Comparison of ENCODE assay signal across 2 cellular contexts in genomic region chr7:101832681-101833375, GRCh38.
TF ChIP-seq lines count a peak whose summit lies in the region.

No MANE protein-coding gene starts in this region.

TF ChIP-seq in HEK293, 187 proteins besides CTCF, POLR2A, EP300 and RAD21:
- TF ChIP-seq RBAK (tag by site-specific recombination; IDR thresholded peaks at IDR 0.05) = no peak
- 0 out of 2 replicates have a peak, but pooled peaks have one; percentile 46 for TF ChIP-seq ZBTB7A (tag by site-specific recombination; IDR thresholded peaks at IDR 0.05; ENCODE audit: low read depth)
- TF ChIP-seq ZNF121 (tag by site-specific recombination; IDR thresholded peaks at IDR 0.05) = peak; percentile 85

TF ChIP-seq in K562, 482 proteins besides CTCF, POLR2A, EP300 and RAD21:
- TF ChIP-seq CBX8 (IDR thresholded peaks at IDR 0.05; ENCODE audit: borderline replicate concordance, extremely low read depth, low read depth, low read length, poor library complexity, severe bottlenecking) (no peak), IRF2 (CRISPR knock-in tag; IDR thresholded peaks at IDR 0.05) (no peak), ZNF431 (CRISPR knock-in tag; IDR thresholded peaks at IDR 0.05) (no peak), L3MBTL2 (IDR thresholded peaks at IDR 0.05) (no peak), POLR2G (IDR thresholded peaks at IDR 0.05; ENCODE audit: low read depth, low read length) (0 out of 2 replicates have a peak, but pooled peaks have one; percentile 16), ZNF121 (CRISPR knock-in tag; conservative IDR thresholded peaks at IDR 0.05) (peak; percentile 51), HNRNPH1 (optimal IDR thresholded peaks at IDR 0.05; ENCODE audit: low read depth, low read length) (no peak), ETV6 (IDR thresholded peaks at IDR 0.05; ENCODE audit: borderline replicate concordance in 1 of 2, low read depth in 2 of 2, low read length in 1 of 2) (no peak), ETV6 (CRISPR knock-in tag; IDR thresholded peaks at IDR 0.05; ENCODE audit: borderline replicate concordance) (no peak), ZNF212 (CRISPR knock-in tag; IDR thresholded peaks at IDR 0.05) (no peak)
